Comparison of ENCODE assay signal across 1 cellular context in the genomic region with DNA sequence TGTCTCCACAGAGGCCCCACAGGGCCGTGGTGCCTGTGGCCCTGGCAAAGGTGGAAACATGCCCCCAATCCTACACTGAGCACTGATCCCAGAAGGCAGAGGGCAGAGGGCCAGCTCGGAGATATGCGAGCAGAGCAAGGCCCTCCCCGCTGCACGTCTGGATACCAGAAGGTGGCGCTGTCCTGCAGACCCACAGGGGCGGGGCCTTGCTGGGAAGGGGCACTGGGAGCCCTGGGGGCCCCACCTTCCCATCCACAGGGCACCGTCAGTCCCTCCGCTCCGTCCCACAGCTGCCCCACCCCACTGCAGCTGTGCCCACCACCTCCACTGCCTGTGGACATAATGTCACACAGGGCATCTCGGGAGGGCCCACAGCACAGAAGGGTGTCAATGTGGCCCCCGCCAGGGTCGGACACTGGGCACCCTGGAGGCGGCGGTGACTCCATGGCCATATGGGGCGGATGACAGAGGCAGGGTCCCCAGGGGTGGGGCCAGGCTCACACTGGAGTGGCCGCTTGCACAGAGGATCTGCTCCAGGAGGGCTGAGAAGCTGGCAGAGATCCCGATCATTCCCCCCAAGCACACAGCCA.
TF ChIP-seq lines count a peak whose summit lies in the region.

No MANE protein-coding gene starts in this region.

TF ChIP-seq in HepG2, 621 proteins besides CTCF, POLR2A, EP300 and RAD21 (continued from another document and continues in another):
- TF ChIP-seq, protein P1, sequence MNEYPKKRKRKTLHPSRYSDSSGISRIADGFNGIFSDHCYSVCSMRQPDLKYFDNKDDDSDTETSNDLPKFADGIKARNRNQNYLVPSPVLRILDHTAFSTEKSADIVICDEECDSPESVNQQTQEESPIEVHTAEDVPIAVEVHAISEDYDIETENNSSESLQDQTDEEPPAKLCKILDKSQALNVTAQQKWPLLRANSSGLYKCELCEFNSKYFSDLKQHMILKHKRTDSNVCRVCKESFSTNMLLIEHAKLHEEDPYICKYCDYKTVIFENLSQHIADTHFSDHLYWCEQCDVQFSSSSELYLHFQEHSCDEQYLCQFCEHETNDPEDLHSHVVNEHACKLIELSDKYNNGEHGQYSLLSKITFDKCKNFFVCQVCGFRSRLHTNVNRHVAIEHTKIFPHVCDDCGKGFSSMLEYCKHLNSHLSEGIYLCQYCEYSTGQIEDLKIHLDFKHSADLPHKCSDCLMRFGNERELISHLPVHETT (CRISPR knock-in tag; conservative IDR thresholded peaks at IDR 0.05): no peak
- TF ChIP-seq ZNF160 (CRISPR knock-in tag; IDR thresholded peaks at IDR 0.05) (no peak), ZFP82 (CRISPR knock-in tag; IDR thresholded peaks at IDR 0.05; ENCODE audit: borderline replicate concordance) (no peak), KLF15 (CRISPR knock-in tag; IDR thresholded peaks at IDR 0.05; ENCODE audit: borderline replicate concordance) (no peak), MIER3 (CRISPR knock-in tag; IDR thresholded peaks at IDR 0.05; ENCODE audit: borderline replicate concordance) (no peak; the same call in 1 of the 2 replicates), NR2F2 (IDR thresholded peaks at IDR 0.05; ENCODE audit: borderline replicate concordance, low read depth) (no peak), THAP11 (CRISPR knock-in tag; IDR thresholded peaks at IDR 0.05) (peak; percentile 38; the same call in 1 of the 2 replicates), REPIN1 (CRISPR knock-in tag; IDR thresholded peaks at IDR 0.05; ENCODE audit: borderline replicate concordance, low read depth) (no peak), ZNF292 (CRISPR knock-in tag; IDR thresholded peaks at IDR 0.05; ENCODE audit: borderline replicate concordance, low read depth) (no peak), ADNP (CRISPR knock-in tag; IDR thresholded peaks at IDR 0.05) (no peak), ARNTL (CRISPR knock-in tag; IDR thresholded peaks at IDR 0.05) (no peak), ELF1 (CRISPR knock-in tag; IDR thresholded peaks at IDR 0.05) (no peak), RFX1 (IDR thresholded peaks at IDR 0.05) (no peak), DNMT3B (CRISPR knock-in tag; conservative IDR thresholded peaks at IDR 0.05) (0 out of 2 replicates have a peak, but pooled peaks have one; percentile 53), MATR3 (CRISPR knock-in tag; IDR thresholded peaks at IDR 0.05) (no peak), AGO1 (IDR thresholded peaks at IDR 0.05; ENCODE audit: low read depth, low read length, poor library complexity, severe bottlenecking) (peak; percentile 60), EED (CRISPR knock-in tag; IDR thresholded peaks at IDR 0.05) (no peak), KLF16 (CRISPR knock-in tag; IDR thresholded peaks at IDR 0.05) (peak in 1 of 2 experiments; percentile 68; a peak in 1 of 4 replicates), TARDBP (CRISPR knock-in tag; IDR thresholded peaks at IDR 0.05) (no peak; the same call in 1 of the 2 replicates), HMGA1 (CRISPR knock-in tag; conservative IDR thresholded peaks at IDR 0.05) (no peak), TEAD3 (CRISPR knock-in tag; optimal IDR thresholded peaks at IDR 0.05; ENCODE audit: borderline replicate concordance) (peak; percentile 91), ZNF572 (CRISPR knock-in tag; IDR thresholded peaks at IDR 0.05) (peak; percentile 71; the same call in 1 of the 2 replicates), ISX (CRISPR knock-in tag; conservative IDR thresholded peaks at IDR 0.05) (no peak), PPARG (CRISPR knock-in tag; conservative IDR thresholded peaks at IDR 0.05) (no peak), SIN3B (IDR thresholded peaks at IDR 0.05; ENCODE audit: low read length) (no peak), THYN1 (CRISPR knock-in tag; IDR thresholded peaks at IDR 0.05; ENCODE audit: borderline replicate concordance, low read depth) (no peak), HOXA5 (CRISPR knock-in tag; IDR thresholded peaks at IDR 0.05) (no peak), ZSCAN12 (CRISPR knock-in tag; IDR thresholded peaks at IDR 0.05) (no peak), SMYD3 (CRISPR knock-in tag; IDR thresholded peaks at IDR 0.05) (no peak), TAF1 (CRISPR knock-in tag; IDR thresholded peaks at IDR 0.05) (peak; percentile 23; the same call in 1 of the 2 replicates), ZNF329 (CRISPR knock-in tag; IDR thresholded peaks at IDR 0.05; ENCODE audit: low read depth) (no peak), RFXANK (CRISPR knock-in tag; IDR thresholded peaks at IDR 0.05) (no peak)
- TF ChIP-seq, protein P2, sequence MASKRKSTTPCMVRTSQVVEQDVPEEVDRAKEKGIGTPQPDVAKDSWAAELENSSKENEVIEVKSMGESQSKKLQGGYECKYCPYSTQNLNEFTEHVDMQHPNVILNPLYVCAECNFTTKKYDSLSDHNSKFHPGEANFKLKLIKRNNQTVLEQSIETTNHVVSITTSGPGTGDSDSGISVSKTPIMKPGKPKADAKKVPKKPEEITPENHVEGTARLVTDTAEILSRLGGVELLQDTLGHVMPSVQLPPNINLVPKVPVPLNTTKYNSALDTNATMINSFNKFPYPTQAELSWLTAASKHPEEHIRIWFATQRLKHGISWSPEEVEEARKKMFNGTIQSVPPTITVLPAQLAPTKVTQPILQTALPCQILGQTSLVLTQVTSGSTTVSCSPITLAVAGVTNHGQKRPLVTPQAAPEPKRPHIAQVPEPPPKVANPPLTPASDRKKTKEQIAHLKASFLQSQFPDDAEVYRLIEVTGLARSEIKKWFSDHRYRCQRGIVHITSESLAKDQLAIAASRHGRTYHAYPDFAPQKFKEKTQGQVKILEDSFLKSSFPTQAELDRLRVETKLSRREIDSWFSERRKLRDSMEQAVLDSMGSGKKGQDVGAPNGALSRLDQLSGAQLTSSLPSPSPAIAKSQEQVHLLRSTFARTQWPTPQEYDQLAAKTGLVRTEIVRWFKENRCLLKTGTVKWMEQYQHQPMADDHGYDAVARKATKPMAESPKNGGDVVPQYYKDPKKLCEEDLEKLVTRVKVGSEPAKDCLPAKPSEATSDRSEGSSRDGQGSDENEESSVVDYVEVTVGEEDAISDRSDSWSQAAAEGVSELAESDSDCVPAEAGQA (IDR thresholded peaks at IDR 0.05; ENCODE audit: low read depth): no peak; the same call in 1 of the 2 replicates
- TF ChIP-seq, protein P2 (CRISPR knock-in tag; IDR thresholded peaks at IDR 0.05; ENCODE audit: borderline replicate concordance): no peak
- TF ChIP-seq, protein P3, sequence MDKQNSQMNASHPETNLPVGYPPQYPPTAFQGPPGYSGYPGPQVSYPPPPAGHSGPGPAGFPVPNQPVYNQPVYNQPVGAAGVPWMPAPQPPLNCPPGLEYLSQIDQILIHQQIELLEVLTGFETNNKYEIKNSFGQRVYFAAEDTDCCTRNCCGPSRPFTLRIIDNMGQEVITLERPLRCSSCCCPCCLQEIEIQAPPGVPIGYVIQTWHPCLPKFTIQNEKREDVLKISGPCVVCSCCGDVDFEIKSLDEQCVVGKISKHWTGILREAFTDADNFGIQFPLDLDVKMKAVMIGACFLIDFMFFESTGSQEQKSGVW (CRISPR knock-in tag; IDR thresholded peaks at IDR 0.05; ENCODE audit: borderline replicate concordance): no peak
- TF ChIP-seq, protein P4, sequence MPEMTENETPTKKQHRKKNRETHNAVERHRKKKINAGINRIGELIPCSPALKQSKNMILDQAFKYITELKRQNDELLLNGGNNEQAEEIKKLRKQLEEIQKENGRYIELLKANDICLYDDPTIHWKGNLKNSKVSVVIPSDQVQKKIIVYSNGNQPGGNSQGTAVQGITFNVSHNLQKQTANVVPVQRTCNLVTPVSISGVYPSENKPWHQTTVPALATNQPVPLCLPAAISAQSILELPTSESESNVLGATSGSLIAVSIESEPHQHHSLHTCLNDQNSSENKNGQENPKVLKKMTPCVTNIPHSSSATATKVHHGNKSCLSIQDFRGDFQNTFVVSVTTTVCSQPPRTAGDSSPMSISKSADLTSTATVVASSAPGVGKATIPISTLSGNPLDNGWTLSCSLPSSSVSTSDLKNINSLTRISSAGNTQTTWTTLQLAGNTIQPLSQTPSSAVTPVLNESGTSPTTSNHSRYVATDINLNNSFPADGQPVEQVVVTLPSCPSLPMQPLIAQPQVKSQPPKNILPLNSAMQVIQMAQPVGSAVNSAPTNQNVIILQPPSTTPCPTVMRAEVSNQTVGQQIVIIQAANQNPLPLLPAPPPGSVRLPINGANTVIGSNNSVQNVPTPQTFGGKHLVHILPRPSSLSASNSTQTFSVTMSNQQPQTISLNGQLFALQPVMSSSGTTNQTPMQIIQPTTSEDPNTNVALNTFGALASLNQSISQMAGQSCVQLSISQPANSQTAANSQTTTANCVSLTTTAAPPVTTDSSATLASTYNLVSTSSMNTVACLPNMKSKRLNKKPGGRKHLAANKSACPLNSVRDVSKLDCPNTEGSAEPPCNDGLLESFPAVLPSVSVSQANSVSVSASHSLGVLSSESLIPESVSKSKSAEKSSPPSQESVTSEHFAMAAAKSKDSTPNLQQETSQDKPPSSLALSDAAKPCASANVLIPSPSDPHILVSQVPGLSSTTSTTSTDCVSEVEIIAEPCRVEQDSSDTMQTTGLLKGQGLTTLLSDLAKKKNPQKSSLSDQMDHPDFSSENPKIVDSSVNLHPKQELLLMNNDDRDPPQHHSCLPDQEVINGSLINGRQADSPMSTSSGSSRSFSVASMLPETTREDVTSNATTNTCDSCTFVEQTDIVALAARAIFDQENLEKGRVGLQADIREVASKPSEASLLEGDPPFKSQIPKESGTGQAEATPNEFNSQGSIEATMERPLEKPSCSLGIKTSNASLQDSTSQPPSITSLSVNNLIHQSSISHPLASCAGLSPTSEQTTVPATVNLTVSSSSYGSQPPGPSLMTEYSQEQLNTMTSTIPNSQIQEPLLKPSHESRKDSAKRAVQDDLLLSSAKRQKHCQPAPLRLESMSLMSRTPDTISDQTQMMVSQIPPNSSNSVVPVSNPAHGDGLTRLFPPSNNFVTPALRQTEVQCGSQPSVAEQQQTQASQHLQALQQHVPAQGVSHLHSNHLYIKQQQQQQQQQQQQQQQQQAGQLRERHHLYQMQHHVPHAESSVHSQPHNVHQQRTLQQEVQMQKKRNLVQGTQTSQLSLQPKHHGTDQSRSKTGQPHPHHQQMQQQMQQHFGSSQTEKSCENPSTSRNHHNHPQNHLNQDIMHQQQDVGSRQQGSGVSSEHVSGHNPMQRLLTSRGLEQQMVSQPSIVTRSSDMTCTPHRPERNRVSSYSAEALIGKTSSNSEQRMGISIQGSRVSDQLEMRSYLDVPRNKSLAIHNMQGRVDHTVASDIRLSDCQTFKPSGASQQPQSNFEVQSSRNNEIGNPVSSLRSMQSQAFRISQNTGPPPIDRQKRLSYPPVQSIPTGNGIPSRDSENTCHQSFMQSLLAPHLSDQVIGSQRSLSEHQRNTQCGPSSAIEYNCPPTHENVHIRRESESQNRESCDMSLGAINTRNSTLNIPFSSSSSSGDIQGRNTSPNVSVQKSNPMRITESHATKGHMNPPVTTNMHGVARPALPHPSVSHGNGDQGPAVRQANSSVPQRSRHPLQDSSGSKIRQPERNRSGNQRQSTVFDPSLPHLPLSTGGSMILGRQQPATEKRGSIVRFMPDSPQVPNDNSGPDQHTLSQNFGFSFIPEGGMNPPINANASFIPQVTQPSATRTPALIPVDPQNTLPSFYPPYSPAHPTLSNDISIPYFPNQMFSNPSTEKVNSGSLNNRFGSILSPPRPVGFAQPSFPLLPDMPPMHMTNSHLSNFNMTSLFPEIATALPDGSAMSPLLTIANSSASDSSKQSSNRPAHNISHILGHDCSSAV (CRISPR knock-in tag; IDR thresholded peaks at IDR 0.05; ENCODE audit: borderline replicate concordance): no peak
- TF ChIP-seq, protein P5, sequence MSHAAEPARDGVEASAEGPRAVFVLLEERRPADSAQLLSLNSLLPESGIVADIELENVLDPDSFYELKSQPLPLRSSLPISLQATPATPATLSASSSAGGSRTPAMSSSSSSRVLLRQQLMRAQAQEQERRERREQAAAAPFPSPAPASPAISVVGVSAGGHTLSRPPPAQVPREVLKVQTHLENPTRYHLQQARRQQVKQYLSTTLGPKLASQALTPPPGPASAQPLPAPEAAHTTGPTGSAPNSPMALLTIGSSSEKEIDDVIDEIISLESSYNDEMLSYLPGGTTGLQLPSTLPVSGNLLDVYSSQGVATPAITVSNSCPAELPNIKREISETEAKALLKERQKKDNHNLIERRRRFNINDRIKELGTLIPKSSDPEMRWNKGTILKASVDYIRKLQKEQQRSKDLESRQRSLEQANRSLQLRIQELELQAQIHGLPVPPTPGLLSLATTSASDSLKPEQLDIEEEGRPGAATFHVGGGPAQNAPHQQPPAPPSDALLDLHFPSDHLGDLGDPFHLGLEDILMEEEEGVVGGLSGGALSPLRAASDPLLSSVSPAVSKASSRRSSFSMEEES (CRISPR knock-in tag; IDR thresholded peaks at IDR 0.05): no peak
- TF ChIP-seq, protein P6, sequence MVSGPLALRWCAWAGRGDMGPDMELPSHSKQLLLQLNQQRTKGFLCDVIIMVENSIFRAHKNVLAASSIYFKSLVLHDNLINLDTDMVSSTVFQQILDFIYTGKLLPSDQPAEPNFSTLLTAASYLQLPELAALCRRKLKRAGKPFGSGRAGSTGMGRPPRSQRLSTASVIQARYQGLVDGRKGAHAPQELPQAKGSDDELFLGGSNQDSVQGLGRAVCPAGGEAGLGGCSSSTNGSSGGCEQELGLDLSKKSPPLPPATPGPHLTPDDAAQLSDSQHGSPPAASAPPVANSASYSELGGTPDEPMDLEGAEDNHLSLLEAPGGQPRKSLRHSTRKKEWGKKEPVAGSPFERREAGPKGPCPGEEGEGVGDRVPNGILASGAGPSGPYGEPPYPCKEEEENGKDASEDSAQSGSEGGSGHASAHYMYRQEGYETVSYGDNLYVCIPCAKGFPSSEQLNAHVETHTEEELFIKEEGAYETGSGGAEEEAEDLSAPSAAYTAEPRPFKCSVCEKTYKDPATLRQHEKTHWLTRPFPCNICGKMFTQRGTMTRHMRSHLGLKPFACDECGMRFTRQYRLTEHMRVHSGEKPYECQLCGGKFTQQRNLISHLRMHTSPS (CRISPR knock-in tag; IDR thresholded peaks at IDR 0.05; ENCODE audit: low read depth): peak; percentile 89
- TF ChIP-seq, protein P7, sequence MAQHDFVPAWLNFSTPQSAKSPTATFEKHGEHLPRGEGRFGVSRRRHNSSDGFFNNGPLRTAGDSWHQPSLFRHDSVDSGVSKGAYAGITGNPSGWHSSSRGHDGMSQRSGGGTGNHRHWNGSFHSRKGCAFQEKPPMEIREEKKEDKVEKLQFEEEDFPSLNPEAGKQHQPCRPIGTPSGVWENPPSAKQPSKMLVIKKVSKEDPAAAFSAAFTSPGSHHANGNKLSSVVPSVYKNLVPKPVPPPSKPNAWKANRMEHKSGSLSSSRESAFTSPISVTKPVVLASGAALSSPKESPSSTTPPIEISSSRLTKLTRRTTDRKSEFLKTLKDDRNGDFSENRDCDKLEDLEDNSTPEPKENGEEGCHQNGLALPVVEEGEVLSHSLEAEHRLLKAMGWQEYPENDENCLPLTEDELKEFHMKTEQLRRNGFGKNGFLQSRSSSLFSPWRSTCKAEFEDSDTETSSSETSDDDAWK (CRISPR knock-in tag; IDR thresholded peaks at IDR 0.05): no peak
